ENCODE assay signal across 16 cellular contexts in the genomic region with DNA sequence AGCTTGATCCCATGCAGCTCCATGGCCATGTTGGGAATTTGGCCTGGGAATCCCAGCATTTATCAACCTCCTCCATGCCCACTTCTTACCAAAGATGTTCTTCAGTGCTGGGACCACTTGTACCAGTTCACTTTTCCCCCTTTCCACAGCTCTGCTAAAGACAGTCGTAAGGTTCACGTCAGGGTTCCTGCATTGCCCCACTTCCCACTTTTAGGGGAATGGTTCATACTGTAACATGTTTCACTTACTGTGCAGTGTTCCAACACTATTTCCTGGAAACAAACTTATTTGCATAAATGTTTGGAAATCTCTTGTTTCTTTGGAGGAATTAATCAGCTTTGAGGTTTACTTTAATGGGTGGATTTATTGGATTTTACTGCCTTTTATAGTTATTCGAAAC. TPM values are rescaled to one million over a fixed set of nuclear protein-coding genes. Genes with fewer than 3 reads are reported as not detected.
DNase-seq lines count a peak whose midpoint lies in the region; ATAC-seq and TF ChIP-seq lines count a peak whose summit lies in the region.
"Had no signal": no experiment of that assay in that cellular context is flagged by ENCODE, and none has a peak within 500 bp of the region (broad histone marks: within the 10 kb centered on the region; RNA-seq: fewer than 3 reads in every experiment).

No MANE protein-coding gene starts in this region.

- H3K27me3 ChIP-seq in right cardiac atrium (ENCODE audit: control insufficient read depth, insufficient read depth), result no peaks in the 10 kb centered on the region
- H3K27me3 ChIP-seq in left ventricle myocardium inferior (ENCODE audit: low read depth), result no peaks in the 10 kb centered on the region
- H3K27me3 ChIP-seq in upper lobe of left lung, result no peaks in the 10 kb centered on the region
- H3K27me3 ChIP-seq in uterus, result no peaks in the 10 kb centered on the region
- H3K27me3 ChIP-seq: BLaER1 had no signal

- H3K4me3 ChIP-seq in right cardiac atrium (ENCODE audit: low read length) (no peak overlapping the region), left ventricle myocardium inferior (no peak overlapping the region), mucosa of descending colon (no peak overlapping the region), upper lobe of left lung (no peak overlapping the region), uterus (no peak overlapping the region)
- H3K4me3 ChIP-seq: BLaER1, GM23248 had no signal

- 84% methylated on average over 3 of the region's 3 CpGs for WGBS in right cardiac atrium
- WGBS in upper lobe of left lung, 2 donors, result 85 to 93% methylated on average over 3 of the region's 3 CpGs

- no peak for TF ChIP-seq EP300 in upper lobe of left lung (IDR thresholded peaks at IDR 0.05)

- intact Hi-C loops in right cardiac atrium (cut with DNase I) (no loop called here), left ventricle myocardium inferior (cut with micrococcal nuclease) (no loop called here), left colon (cut with DNase I, micrococcal nuclease) (no loop called here), mucosa of descending colon (cut with DNase I, micrococcal nuclease) (no loop called here), uterus (cut with DNase I; ENCODE audit: low total_unique reads) (no loop called here)

- DNase-seq in right cardiac atrium, result no peak
- no peak for DNase-seq in left ventricle myocardium inferior
- no peak for DNase-seq in left colon
- DNase-seq in mucosa of descending colon, result no peak
- DNase-seq in upper lobe of left lung, result peak in 1 of 2 donors; percentile 41
- no peak for DNase-seq in uterus
- no peak for DNase-seq in NCI-H2196 (lab: John Stamatoyannopoulos, UW; ENCODE audit: unreplicated experiment)
- DNase-seq: 8988T; AML-193; Calu3; CD4-positive, alpha-beta T cell; DMS 273 treated with DMSO at 0.1 percent for 48 hours; GM23248 had no signal

- TF ChIP-seq POLR2A in upper lobe of left lung (IDR thresholded peaks at IDR 0.05) (peak in 1 of 4 donors; percentile 39), uterus (IDR thresholded peaks at IDR 0.05) (no peak)

- H3K27ac ChIP-seq in right cardiac atrium (ENCODE audit: low read length) (no peak overlapping the region), left ventricle myocardium inferior (replicated peaks) (no peak overlapping the region), upper lobe of left lung (peak overlapping the region in 1 of 4 donors; percentile 38), uterus (no peak overlapping the region)
- H3K27ac ChIP-seq: BLaER1, GM23248 had no signal

- H3K4me1 ChIP-seq in right cardiac atrium (ENCODE audit: control insufficient read depth, insufficient read depth, low read length) (peaks cover 5% of the 10 kb centered on the region), left ventricle myocardium inferior (peaks cover 11% of the 10 kb centered on the region), mucosa of descending colon (ENCODE audit: low read depth) (no peaks in the 10 kb centered on the region), upper lobe of left lung (peaks cover 0 to 13% (median 5%) of the 10 kb centered on the region in 4 donors), uterus (no peaks in the 10 kb centered on the region)

- peaks cover 8% of the 10 kb centered on the region for H3K36me3 ChIP-seq in left ventricle myocardium inferior
- H3K36me3 ChIP-seq in mucosa of descending colon (ENCODE audit: low read depth), result no peaks in the 10 kb centered on the region
- peaks cover 0 to 6% (median 0%) of the 10 kb centered on the region in 4 donors for H3K36me3 ChIP-seq in upper lobe of left lung
- H3K36me3 ChIP-seq in uterus, result no peaks in the 10 kb centered on the region

- TF ChIP-seq CTCF in left ventricle myocardium inferior (IDR thresholded peaks at IDR 0.05; ENCODE audit: borderline replicate concordance), result no peak
- TF ChIP-seq CTCF in mucosa of descending colon (IDR thresholded peaks at IDR 0.05), result no peak
- no peak for TF ChIP-seq CTCF in upper lobe of left lung (IDR thresholded peaks at IDR 0.05)
- TF ChIP-seq CTCF in uterus (IDR thresholded peaks at IDR 0.05), result no peak

- H3K9me3 ChIP-seq in right cardiac atrium (ENCODE audit: control insufficient read depth, low read length) (no peaks in the 10 kb centered on the region), left ventricle myocardium inferior (replicated peaks) (no peaks in the 10 kb centered on the region), mucosa of descending colon (no peaks in the 10 kb centered on the region), upper lobe of left lung (no peaks in the 10 kb centered on the region), uterus (no peaks in the 10 kb centered on the region)
- H3K9me3 ChIP-seq: BLaER1 had no signal

- ATAC-seq in right cardiac atrium (peak; percentile 30 to 38), left colon (peak; percentile 45), mucosa of descending colon (peak; percentile 71), upper lobe of left lung (ENCODE audit: low FRiP score in 2 of 2) (peak; percentile 37 to 76), GM19452 (IDR thresholded peaks at IDR 0.05; ENCODE audit: unreplicated experiment) (no peak)
- ATAC-seq: HCT116 had no signal

RNA-seq across cellular contexts. Expression of a gene that starts 16.9 kb away (rescaled TPM):
- total RNA-seq in right cardiac atrium, result 10 to 100 TPM; 10.4 to 13.4 (median 10.9) TPM
- polyA plus RNA-seq in right cardiac atrium, result 6.0 TPM
- total RNA-seq in left ventricle myocardium inferior, result 6.2 TPM
- 1 to 10 TPM; 6.1 to 9.1 TPM for total RNA-seq in left colon
- 10 to 100 TPM in 2 of 3 donors, 1 to 10 TPM in 1; 6.1 to 12.7 (median 11.4) TPM for total RNA-seq in mucosa of descending colon
- total RNA-seq in upper lobe of left lung, result 10 to 100 TPM in 4 of 6 donors, 1 to 10 TPM in 2; 4.9 to 28.9 (median 12.4) TPM
- total RNA-seq in uterus, result 10 to 100 TPM; 20.0 to 35.9 (median 27.2) TPM
